Comparison of ENCODE assay signal across 1 cellular context in genomic region chr7:151539055-151539714, GRCh38.
A peak's percentile ranks its signal among the peaks of the same experiment; 100 is the strongest.
TF ChIP-seq lines count a peak whose summit lies in the region.

No MANE protein-coding gene starts in this region.

TF ChIP-seq in GM12878, 131 proteins besides CTCF, POLR2A, EP300 and RAD21 (continued from another document and continues in another):
- TF ChIP-seq USF2 (IDR thresholded peaks at IDR 0.05; ENCODE audit: borderline replicate concordance, low read depth, low read length) (peak; percentile 58), BMI1 (IDR thresholded peaks at IDR 0.05; ENCODE audit: borderline replicate concordance) (no peak), ZSCAN29 (IDR thresholded peaks at IDR 0.05) (no peak), ZNF384 (IDR thresholded peaks at IDR 0.05; ENCODE audit: borderline replicate concordance, low read depth, low read length) (no peak), EED (IDR thresholded peaks at IDR 0.05; ENCODE audit: low read depth) (no peak), NBN (IDR thresholded peaks at IDR 0.05) (no peak), IRF3 (IDR thresholded peaks at IDR 0.05) (no peak), RB1 (IDR thresholded peaks at IDR 0.05; ENCODE audit: borderline replicate concordance) (no peak), POLR2AphosphoS2 (IDR thresholded peaks at IDR 0.05; ENCODE audit: low read depth, low read length) (no peak), MTA3 (IDR thresholded peaks at IDR 0.05; ENCODE audit: borderline replicate concordance, low read length) (no peak), MXI1 (IDR thresholded peaks at IDR 0.05; ENCODE audit: low read depth, low read length) (no peak), SPI1 (IDR thresholded peaks at IDR 0.05; ENCODE audit: borderline replicate concordance, insufficient read depth, low read depth, low read length) (no peak), BCLAF1 (IDR thresholded peaks at IDR 0.05) (no peak), TBL1XR1 (IDR thresholded peaks at IDR 0.05; ENCODE audit: low read depth, low read length) (no peak), TAF1 (IDR thresholded peaks at IDR 0.05; ENCODE audit: borderline replicate concordance, low read depth, low read length) (no peak; the same call in 1 of the 2 replicates), CHD2 (IDR thresholded peaks at IDR 0.05; ENCODE audit: borderline replicate concordance, low read depth, low read length) (no peak), REST (IDR thresholded peaks at IDR 0.05; ENCODE audit: low read depth, low read length) (no peak), HDAC2 (IDR thresholded peaks at IDR 0.05) (no peak), KAT2A (conservative IDR thresholded peaks at IDR 0.05; ENCODE audit: control insufficient read depth, low read depth, low read length) (no peak), MEF2B (IDR thresholded peaks at IDR 0.05; ENCODE audit: partially characterized antibody, poor library complexity, severe bottlenecking) (peak; percentile 72), ZBTB4 (CRISPR knock-in tag; IDR thresholded peaks at IDR 0.05) (no peak), SREBF1 (IDR thresholded peaks at IDR 0.05; ENCODE audit: low read length) (no peak), ATF3 (IDR thresholded peaks at IDR 0.05; ENCODE audit: borderline replicate concordance, extremely low read depth, low read depth, low read length) (peak; percentile 48; the same call in 1 of the 2 replicates), CREB1 (IDR thresholded peaks at IDR 0.05; ENCODE audit: low read depth) (0 out of 2 replicates have a peak, but pooled peaks have one; percentile 22), SMAD5 (IDR thresholded peaks at IDR 0.05; ENCODE audit: low read depth) (no peak), CBFB (IDR thresholded peaks at IDR 0.05; ENCODE audit: low read depth) (no peak), KLF5 (IDR thresholded peaks at IDR 0.05; ENCODE audit: partially characterized antibody) (no peak), JUND (IDR thresholded peaks at IDR 0.05; ENCODE audit: low read depth, low read length) (no peak), ZNF592 (IDR thresholded peaks at IDR 0.05) (no peak), WRNIP1 (IDR thresholded peaks at IDR 0.05; ENCODE audit: borderline replicate concordance, low read depth, low read length) (no peak), USF1 (IDR thresholded peaks at IDR 0.05; ENCODE audit: borderline replicate concordance, extremely low read length, insufficient read depth, low read depth, low read length) (peak; percentile 61), NRF1 (conservative IDR thresholded peaks at IDR 0.05; ENCODE audit: low read depth, low read length) (no peak), CUX1 (IDR thresholded peaks at IDR 0.05; ENCODE audit: insufficient replicate concordance, low read depth, low read length) (no peak), NR2F1 (conservative IDR thresholded peaks at IDR 0.05) (no peak), RFX5 (IDR thresholded peaks at IDR 0.05; ENCODE audit: low read depth, low read length) (0 out of 2 replicates have a peak, but pooled peaks have one; percentile 10), RELA (IDR thresholded peaks at IDR 0.05; ENCODE audit: borderline replicate concordance, partially characterized antibody) (no peak)
